Comparison of ENCODE assay signal across 12 cellular contexts in genomic region chr1:161642697-161643096, GRCh38. TPM values are rescaled to one million over a fixed set of nuclear protein-coding genes. Genes with fewer than 3 reads are reported as not detected.
DNase-seq lines count a peak whose midpoint lies in the region; ATAC-seq and TF ChIP-seq lines count a peak whose summit lies in the region.
"Not testable (repeated sequence)": the region's sequence is repeated elsewhere in the genome, so short reads cannot be mapped to it uniquely, and the experiment has no call there.
"Had no signal": no experiment of that assay in that cellular context is flagged by ENCODE, and none has a peak within 500 bp of the region (broad histone marks: within the 10 kb centered on the region; RNA-seq: fewer than 3 reads in every experiment).

No MANE protein-coding gene starts in this region.

- not testable (repeated sequence) for H3K9me3 ChIP-seq in CD4-positive, alpha-beta T cell (ENCODE audit: control insufficient read depth, low read length)

- H3K4me3 Mint-ChIP-seq in CD4-positive, alpha-beta T cell; central memory CD8-positive, alpha-beta T cell; type B pancreatic cell: not testable (repeated sequence)

- not testable (repeated sequence) for H3K27ac Mint-ChIP-seq in CD4-positive, alpha-beta T cell; central memory CD8-positive, alpha-beta T cell (ENCODE audit: low read depth)
- H3K27ac Mint-ChIP-seq in type B pancreatic cell = peak overlapping the region; percentile 39

- H3K27me3 ChIP-seq in CD4-positive, alpha-beta T cell (ENCODE audit: control insufficient read depth, insufficient read depth, low read length) = not testable (repeated sequence)

- DNase-seq in CD4-positive, alpha-beta T cell; central memory CD8-positive, alpha-beta T cell (ENCODE audit: low spot score in 2 of 2); Right ventricle myocardium superior; type B pancreatic cell (ENCODE audit: extremely low spot score, unreplicated experiment): not testable (repeated sequence)
- DNase-seq in H4 (ENCODE audit: low spot score) (peak; percentile 35), NAMALWA (ENCODE audit: low spot score) (peak; percentile 57), SKM-1 (lab: John Stamatoyannopoulos, UW; ENCODE audit: unreplicated experiment) (peak; percentile 79), midbrain (lab: John Stamatoyannopoulos, UW) (peak; percentile 2)

- H3K27ac ChIP-seq in CD4-positive, alpha-beta T cell (ENCODE audit: low read depth, low read length) = not testable (repeated sequence)

- intact Hi-C loops in CD4-positive, alpha-beta T cell (cut with DNase I, micrococcal nuclease); Right ventricle myocardium superior (cut with DNase I): not testable (repeated sequence)

- H3K9me3 Mint-ChIP-seq in CD4-positive, alpha-beta T cell; central memory CD8-positive, alpha-beta T cell; type B pancreatic cell: not testable (repeated sequence)

- H3K36me3 Mint-ChIP-seq in CD4-positive, alpha-beta T cell (ENCODE audit: low read depth); central memory CD8-positive, alpha-beta T cell (ENCODE audit: insufficient read depth); type B pancreatic cell: not testable (repeated sequence)

- not testable (repeated sequence) for H3K27me3 Mint-ChIP-seq in CD4-positive, alpha-beta T cell; central memory CD8-positive, alpha-beta T cell
- peaks cover 34% of the 10 kb centered on the region for H3K27me3 Mint-ChIP-seq in type B pancreatic cell

- CTCF ChIA-PET in CD4-positive, alpha-beta T cell (lab: Charles Lee) = not testable (repeated sequence)

- TF ChIP-seq CTCF in CD4-positive, alpha-beta T cell (IDR thresholded peaks at IDR 0.05); type B pancreatic cell (conservative IDR thresholded peaks at IDR 0.05): not testable (repeated sequence)

- peak; percentile 34 for ATAC-seq in CD4-positive, alpha-beta T cell (ENCODE audit: poor library complexity)
- peak; percentile 60 for ATAC-seq in central memory CD8-positive, alpha-beta T cell (replicated peaks; ENCODE audit: extremely low read depth, poor library complexity, severe bottlenecking)
- peak; percentile 74 for ATAC-seq in Right ventricle myocardium superior (ENCODE audit: poor library complexity)

- not testable (repeated sequence) for H3K4me1 Mint-ChIP-seq in CD4-positive, alpha-beta T cell (ENCODE audit: low read depth); type B pancreatic cell (ENCODE audit: unreplicated experiment)
- peaks cover 21% of the 10 kb centered on the region for H3K4me1 Mint-ChIP-seq in central memory CD8-positive, alpha-beta T cell

- POLR2A ChIA-PET in CD4-positive, alpha-beta T cell (lab: Charles Lee) = not testable (repeated sequence)

RNA-seq across cellular contexts. Expression of gene FCGR3B, which starts 11.7 kb away (rescaled TPM):
- not detected for total RNA-seq in CD4-positive, alpha-beta T cell
- total RNA-seq in H4 (2014; rRNA removed; shearing (Covaris generic)) = not detected in 2 replicates
- total RNA-seq in Right ventricle myocardium superior (1.8 TPM), type B pancreatic cell (ENCODE audit: low replicate concordance) (not detected in 2 replicates)
- total RNA-seq: activated T-helper 2 cell treated with anti-CD3 and anti-CD28 coated beads, Interferon-gamma antibody, Interleukin-2, Interleukin-4, amounts not matched to agents 10 μg/mL and 5 μg/mL and 100 μg/mL, durations not matched to agents 14 hours and 24 hours and 36 hours; glomerular endothelial cell; mesothelial cell of epicardium; T-helper 1 cell treated with Interleukin-12 subunit alpha and Interleukin-12 subunit beta and Interleukin-4 antibody, amounts not matched to agents 30 ng/mL and 1 ng/mL, for 36 hours had no signal

RNA-seq across cellular contexts. Expression of gene FCGR2B, which starts 20.2 kb away (rescaled TPM):
- under 1 TPM in 1 of 2 experiments, not detected in 1; 0.36 TPM for total RNA-seq in CD4-positive, alpha-beta T cell
- total RNA-seq in H4 (2014; rRNA removed; shearing (Covaris generic)) = not detected in 2 replicates
- total RNA-seq in Right ventricle myocardium superior (17.5 TPM), type B pancreatic cell (ENCODE audit: low replicate concordance) (0.19 and 0.33 TPM in 2 replicates)
- total RNA-seq: activated T-helper 2 cell treated with anti-CD3 and anti-CD28 coated beads, Interferon-gamma antibody, Interleukin-2, Interleukin-4, amounts not matched to agents 10 μg/mL and 5 μg/mL and 100 μg/mL, durations not matched to agents 14 hours and 24 hours and 36 hours; glomerular endothelial cell; mesothelial cell of epicardium; T-helper 1 cell treated with Interleukin-12 subunit alpha and Interleukin-12 subunit beta and Interleukin-4 antibody, amounts not matched to agents 30 ng/mL and 1 ng/mL, for 36 hours had no signal

Comparison
In these comparisons a context has a peak if more than half of its experiments do, and no peak if none do; other contexts are left out.
1. RNA of gene FCGR2B, which starts 20.2 kb away (total RNA-seq): 17.5 TPM in Right ventricle myocardium superior (single experiment); 0.36 TPM in CD4-positive, alpha-beta T cell, 0.19 to 0.33 TPM in type B pancreatic cell and not detected in H4; every median in the first group is over 10 times any median in the second.
2. Peak in every context shown above with its lines, with median percentiles within 50 percentile points of each other: ATAC-seq.